In the genomic region with DNA sequence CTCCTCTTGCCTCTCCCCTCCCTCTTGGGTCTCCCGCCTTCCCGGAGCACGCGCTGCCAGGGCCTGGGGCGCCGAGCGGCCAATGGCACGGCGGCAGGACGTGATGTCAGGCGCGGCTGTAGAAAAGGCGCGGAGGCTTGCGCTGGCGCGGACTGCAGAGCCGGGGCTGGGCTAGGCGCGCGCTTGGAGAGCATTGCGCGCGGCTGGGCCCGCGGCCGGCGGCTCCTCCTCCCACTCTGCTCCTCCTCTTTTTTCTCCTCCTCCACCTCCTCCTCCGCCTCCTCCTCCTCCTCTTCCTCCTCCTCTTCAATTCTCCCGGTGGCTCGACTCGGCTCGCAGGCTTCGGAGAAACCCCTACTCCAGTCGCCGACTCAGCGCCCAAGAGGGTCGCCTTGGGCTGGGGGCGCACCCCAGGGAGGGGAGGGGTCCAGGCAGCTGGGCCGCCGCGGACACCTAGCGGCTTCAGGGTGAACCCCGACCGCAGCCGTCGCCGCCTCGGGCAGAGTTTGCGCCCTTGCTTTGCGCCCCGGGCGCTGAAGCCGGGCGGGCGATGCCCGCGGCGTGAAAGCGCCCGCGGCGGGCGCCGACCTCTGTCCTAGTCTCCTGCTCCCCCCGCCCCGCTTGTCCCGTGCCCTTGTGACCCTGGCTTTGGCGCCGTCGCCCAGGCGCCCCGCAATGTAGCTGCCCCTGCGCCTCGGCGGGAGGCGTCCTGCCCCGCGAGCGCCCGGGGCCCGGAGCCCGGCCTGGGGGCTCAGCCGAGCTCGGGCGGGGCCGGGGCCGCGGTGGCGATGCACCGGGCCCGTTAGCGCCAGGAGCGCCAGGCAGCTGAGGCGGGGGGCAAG, we compare ENCODE assay signal across 9 cellular contexts. TPM values are rescaled to one million over a fixed set of nuclear protein-coding genes. Genes with fewer than 3 reads are reported as not detected.
DNase-seq lines count a peak whose midpoint lies in the region; ATAC-seq and TF ChIP-seq lines count a peak whose summit lies in the region.
"Had no signal": no experiment of that assay in that cellular context is flagged by ENCODE, and none has a peak within 500 bp of the region (broad histone marks: within the 10 kb centered on the region; RNA-seq: fewer than 3 reads in every experiment).

LHX2 (plus strand) TSS at position 309 of the 842 bp plus-strand sequence. CDS start 581 bp downstream, outside the sequence.

- intact Hi-C loops in thyroid gland (cut with DNase I) = no loop called here

- TF ChIP-seq EP300 in Ishikawa (IDR thresholded peaks at IDR 0.05; ENCODE audit: borderline replicate concordance) = no peak

- H3K36me3 ChIP-seq in Peyer's patch (no peaks in the 10 kb centered on the region), thyroid gland (no peaks in the 10 kb centered on the region)

- peak within 1 kb of the TSS; percentile 13 to 45 for H3K4me3 Mint-ChIP-seq in effector memory CD8-positive, alpha-beta T cell

- H3K4me1 ChIP-seq in Peyer's patch (peaks cover 0 to 51% (median 33%) of the 10 kb centered on the region in 4 donors), thyroid gland (peaks cover 22 to 51% of the 10 kb centered on the region in 2 donors)

- TF ChIP-seq RAD21 in Ishikawa (IDR thresholded peaks at IDR 0.05; ENCODE audit: low read depth) = no peak

- TF ChIP-seq POLR2A in Peyer's patch (IDR thresholded peaks at IDR 0.05) (no peak), thyroid gland (IDR thresholded peaks at IDR 0.05) (no peak), GM18505 (IDR thresholded peaks at IDR 0.05; ENCODE audit: borderline replicate concordance, extremely low read depth, insufficient read depth, insufficient read length) (no peak)

- peak; percentile 75 for DNase-seq in activated CD4-positive, alpha-beta T cell treated with anti-CD3 and anti-CD28 coated beads for 48 hours
- no peak for DNase-seq in activated CD4-positive, alpha-beta T cell treated with anti-CD3 and anti-CD28 coated beads, Interleukin-2, amount 50 U/mL, for 1 hour
- DNase-seq in Peyer's patch (no peak), middle frontal gyrus (ENCODE audit: extremely low spot score, low spot score) (peak; percentile 76), thyroid gland (peak; percentile 30 to 42)
- no peak for DNase-seq in effector memory CD8-positive, alpha-beta T cell

- no peak within 1 kb of the TSS for H3K27ac ChIP-seq in Peyer's patch
- no peak within 1 kb of the TSS for H3K27ac ChIP-seq in thyroid gland

- H3K27ac Mint-ChIP-seq in effector memory CD8-positive, alpha-beta T cell = no peak within 1 kb of the TSS

- no peaks in the 10 kb centered on the region for H3K9me3 Mint-ChIP-seq in effector memory CD8-positive, alpha-beta T cell

- H3K9me3 ChIP-seq in Peyer's patch = no peaks in the 10 kb centered on the region
- H3K9me3 ChIP-seq in thyroid gland = no peaks in the 10 kb centered on the region

- H3K4me1 Mint-ChIP-seq in effector memory CD8-positive, alpha-beta T cell (ENCODE audit: low read depth in 2 of 2) = peaks cover 14 to 28% of the 10 kb centered on the region in 2 donors

- H3K27me3 Mint-ChIP-seq in effector memory CD8-positive, alpha-beta T cell = peaks cover 65 to 91% of the 10 kb centered on the region in 2 donors

- H3K4me3 ChIP-seq in Peyer's patch = peak within 1 kb of the TSS in 3 of 4 donors; percentile 32 to 35 (median 34)
- H3K4me3 ChIP-seq in thyroid gland (replicated peaks in 1 of 3) = peak within 1 kb of the TSS in 1 of 3 donors; percentile 9

- TF ChIP-seq CTCF in Peyer's patch (IDR thresholded peaks at IDR 0.05) (no peak), thyroid gland (IDR thresholded peaks at IDR 0.05) (no peak)

- WGBS in thyroid gland, 2 donors = 2 to 3% methylated on average over 33 to 47 of the region's 95 CpGs

- peaks cover 6% of the 10 kb centered on the region for H3K36me3 Mint-ChIP-seq in effector memory CD8-positive, alpha-beta T cell (ENCODE audit: insufficient read depth)

- ATAC-seq in effector memory CD8-positive, alpha-beta T cell (replicated peaks) = no peak
- ATAC-seq in GM18505 (IDR thresholded peaks at IDR 0.05; ENCODE audit: unreplicated experiment) = no peak

- peaks cover 0 to 95% of the 10 kb centered on the region in 2 donors for H3K27me3 ChIP-seq in Peyer's patch
- H3K27me3 ChIP-seq in thyroid gland = peaks cover 85% of the 10 kb centered on the region

TF ChIP-seq in Ishikawa, 13 proteins besides CTCF, POLR2A, EP300 and RAD21:
- no peak for TF ChIP-seq CEBPB (IDR thresholded peaks at IDR 0.05)
- peak; percentile 98 for TF ChIP-seq MAX (IDR thresholded peaks at IDR 0.05)
- 0 out of 2 replicates have a peak, but pooled peaks have one; percentile 27 for TF ChIP-seq USF1 (IDR thresholded peaks at IDR 0.05)
- TF ChIP-seq ZBTB7A (IDR thresholded peaks at IDR 0.05; ENCODE audit: low read depth) = peak; percentile 79
- peak; percentile 39; the same call in 1 of the 2 replicates for TF ChIP-seq TCF12 (IDR thresholded peaks at IDR 0.05; ENCODE audit: low read depth)
- TF ChIP-seq TAF1 (IDR thresholded peaks at IDR 0.05; ENCODE audit: low read depth) = peak; percentile 16; the same call in 1 of the 2 replicates
- no peak for TF ChIP-seq EGR1 (IDR thresholded peaks at IDR 0.05)
- TF ChIP-seq CREB1 (IDR thresholded peaks at IDR 0.05; ENCODE audit: low read depth) = 0 out of 2 replicates have a peak, but pooled peaks have one; percentile 39
- no peak for TF ChIP-seq YY1 (IDR thresholded peaks at IDR 0.05; ENCODE audit: low read depth)
- TF ChIP-seq, protein P1, sequence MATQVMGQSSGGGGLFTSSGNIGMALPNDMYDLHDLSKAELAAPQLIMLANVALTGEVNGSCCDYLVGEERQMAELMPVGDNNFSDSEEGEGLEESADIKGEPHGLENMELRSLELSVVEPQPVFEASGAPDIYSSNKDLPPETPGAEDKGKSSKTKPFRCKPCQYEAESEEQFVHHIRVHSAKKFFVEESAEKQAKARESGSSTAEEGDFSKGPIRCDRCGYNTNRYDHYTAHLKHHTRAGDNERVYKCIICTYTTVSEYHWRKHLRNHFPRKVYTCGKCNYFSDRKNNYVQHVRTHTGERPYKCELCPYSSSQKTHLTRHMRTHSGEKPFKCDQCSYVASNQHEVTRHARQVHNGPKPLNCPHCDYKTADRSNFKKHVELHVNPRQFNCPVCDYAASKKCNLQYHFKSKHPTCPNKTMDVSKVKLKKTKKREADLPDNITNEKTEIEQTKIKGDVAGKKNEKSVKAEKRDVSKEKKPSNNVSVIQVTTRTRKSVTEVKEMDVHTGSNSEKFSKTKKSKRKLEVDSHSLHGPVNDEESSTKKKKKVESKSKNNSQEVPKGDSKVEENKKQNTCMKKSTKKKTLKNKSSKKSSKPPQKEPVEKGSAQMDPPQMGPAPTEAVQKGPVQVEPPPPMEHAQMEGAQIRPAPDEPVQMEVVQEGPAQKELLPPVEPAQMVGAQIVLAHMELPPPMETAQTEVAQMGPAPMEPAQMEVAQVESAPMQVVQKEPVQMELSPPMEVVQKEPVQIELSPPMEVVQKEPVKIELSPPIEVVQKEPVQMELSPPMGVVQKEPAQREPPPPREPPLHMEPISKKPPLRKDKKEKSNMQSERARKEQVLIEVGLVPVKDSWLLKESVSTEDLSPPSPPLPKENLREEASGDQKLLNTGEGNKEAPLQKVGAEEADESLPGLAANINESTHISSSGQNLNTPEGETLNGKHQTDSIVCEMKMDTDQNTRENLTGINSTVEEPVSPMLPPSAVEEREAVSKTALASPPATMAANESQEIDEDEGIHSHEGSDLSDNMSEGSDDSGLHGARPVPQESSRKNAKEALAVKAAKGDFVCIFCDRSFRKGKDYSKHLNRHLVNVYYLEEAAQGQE (IDR thresholded peaks at IDR 0.05; ENCODE audit: low read depth) = no peak

RNA-seq across cellular contexts. Expression of gene LHX2, which starts in this region (rescaled TPM):
- not detected for total RNA-seq in Peyer's patch
- not detected for total RNA-seq in thyroid gland
- total RNA-seq: glomerular endothelial cell had no signal

Comparison
In these comparisons a context has a peak if more than half of its experiments do, and no peak if none do; other contexts are left out.
1. DNase-seq: peak in activated CD4-positive, alpha-beta T cell treated with anti-CD3 and anti-CD28 coated beads for 48 hours (single experiment) and middle frontal gyrus (single experiment); none in activated CD4-positive, alpha-beta T cell treated with anti-CD3 and anti-CD28 coated beads, Interleukin-2, amount 50 U/mL, for 1 hour (single experiment), Peyer's patch (0 of 3) and effector memory CD8-positive, alpha-beta T cell (0 of 3).
2. Peak in DNase-seq in thyroid gland; RNA of the gene not detected or under 1 TPM.